In the genomic region with DNA sequence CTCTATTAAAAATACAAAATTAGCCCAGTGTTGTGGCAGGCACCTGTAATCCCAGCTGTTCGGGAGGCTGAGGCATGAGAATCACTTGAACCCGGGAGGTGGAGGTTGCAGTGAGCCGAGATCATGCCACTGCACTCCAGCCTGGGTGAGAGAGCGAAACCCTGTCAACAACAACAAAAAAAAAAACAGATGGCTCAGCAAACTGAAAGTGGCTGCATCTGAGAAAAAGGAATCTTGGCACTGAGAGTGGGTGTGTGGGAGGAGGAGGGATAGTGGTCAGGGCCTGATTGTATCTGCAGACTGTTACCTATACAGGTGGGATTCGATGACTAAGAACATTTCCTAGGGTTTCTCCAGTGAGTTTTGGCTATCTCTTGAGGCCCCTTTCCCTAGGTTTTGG, we compare ENCODE assay signal across 15 cellular contexts.
"Had no signal": no experiment of that assay in that cellular context is flagged by ENCODE, and none has a peak within 500 bp of the region (broad histone marks: within the 10 kb centered on the region; RNA-seq: fewer than 3 reads in every experiment).

No MANE protein-coding gene starts in this region.

- FAIRE-seq: colon, small intestine, urothelium cell line had no signal

- H3K79me2 ChIP-seq: hepatocyte had no signal

- H3K27ac ChIP-seq: hepatocyte, suprapubic skin, thyroid gland had no signal

- H3K36me3 ChIP-seq: suprapubic skin, thyroid gland had no signal

- H2AFZ ChIP-seq: hepatocyte had no signal

- H3K4me3 ChIP-seq: hepatocyte, suprapubic skin, thyroid gland had no signal

- H3K4me2 ChIP-seq: hepatocyte had no signal

- DNase-seq: effector CD4-positive, alpha-beta T cell; endodermal cell; foreskin melanocyte; head of caudate nucleus; mammary epithelial cell; natural killer cell; right cardiac atrium; small intestine; stimulated activated CD4-positive, alpha-beta T cell treated with anti-CD3 and anti-CD28 coated beads, Interleukin-12 subunit alpha, Interleukin-12 subunit beta, amount 100 ng/mL, for 4 hours; stimulated activated naive CD4-positive, alpha-beta T cell treated with Interleukin-2 at 50 U/mL for 16 hours; thyroid gland had no signal

- H3K9me3 ChIP-seq: suprapubic skin, thyroid gland had no signal
